1 cellular context compared by ENCODE assay signal in genomic region chr12:93363854-93364297, GRCh38.
TF ChIP-seq lines count a peak whose summit lies in the region.

No MANE protein-coding gene starts in this region.

TF ChIP-seq in GM12878, 131 proteins besides CTCF, POLR2A, EP300 and RAD21 (continued from another document):
- TF ChIP-seq CUX1 (IDR thresholded peaks at IDR 0.05; ENCODE audit: insufficient replicate concordance, low read depth, low read length) (no peak), SIN3A (IDR thresholded peaks at IDR 0.05; ENCODE audit: low read depth, low read length) (no peak), EED (IDR thresholded peaks at IDR 0.05; ENCODE audit: low read depth) (peak; percentile 26; the same call in 1 of the 2 replicates), IKZF1 (conservative IDR thresholded peaks at IDR 0.05) (peak; percentile 57), MYC (IDR thresholded peaks at IDR 0.05; ENCODE audit: insufficient read depth, insufficient read length, insufficient replicate concordance, low read length, severe bottlenecking) (no peak), RUNX3 (IDR thresholded peaks at IDR 0.05; ENCODE audit: low read length) (peak; percentile 93), SPI1 (IDR thresholded peaks at IDR 0.05; ENCODE audit: borderline replicate concordance, insufficient read depth, low read depth, low read length) (peak; percentile 69), RELB (IDR thresholded peaks at IDR 0.05; ENCODE audit: low read depth) (peak; percentile 42; the same call in 1 of the 2 replicates)
